ENCODE assay signal across 16 cellular contexts in the genomic region with DNA sequence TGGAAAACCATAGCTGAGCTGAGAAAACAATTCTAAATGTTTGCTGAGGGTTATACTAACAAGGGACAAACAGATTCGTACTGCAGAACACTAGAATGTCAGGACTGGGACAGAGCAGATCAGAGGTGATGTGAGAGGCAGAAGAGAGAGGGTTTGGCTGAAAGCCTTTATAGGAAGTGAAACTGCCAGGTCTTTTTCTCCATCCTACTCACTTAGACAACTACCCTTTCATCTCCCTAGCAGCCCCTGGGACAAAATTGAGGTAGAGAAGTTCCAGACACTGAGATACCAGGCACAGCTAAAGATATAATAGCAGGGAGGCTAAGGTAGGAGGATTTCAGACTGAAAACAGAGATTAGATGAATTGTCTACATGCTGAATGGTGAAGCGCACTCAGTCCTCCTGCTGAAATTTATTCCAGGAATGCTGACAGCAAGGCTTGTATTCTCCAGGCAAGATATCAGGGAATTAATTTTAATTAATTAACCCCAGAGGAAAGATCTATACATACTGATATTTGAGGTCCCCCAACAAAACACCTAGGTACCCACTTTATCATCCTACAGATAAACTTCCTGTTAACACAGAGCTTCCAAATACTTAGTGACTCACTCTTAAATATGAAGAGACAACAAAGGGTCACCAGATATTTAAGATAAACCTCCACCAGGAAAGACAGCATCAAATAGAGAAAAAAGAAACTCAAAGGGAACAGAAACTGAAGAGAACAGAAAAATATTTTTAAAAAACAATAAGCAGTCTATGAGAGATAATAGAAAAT. TPM values are rescaled to one million over a fixed set of nuclear protein-coding genes. Genes with fewer than 3 reads are reported as not detected.
A peak's percentile ranks its signal among the peaks of the same experiment; 100 is the strongest.
DNase-seq lines count a peak whose midpoint lies in the region; ATAC-seq and TF ChIP-seq lines count a peak whose summit lies in the region.
"Had no signal": no experiment of that assay in that cellular context is flagged by ENCODE, and none has a peak within 500 bp of the region (broad histone marks: within the 10 kb centered on the region; RNA-seq: fewer than 3 reads in every experiment).

No MANE protein-coding gene starts in this region.

- no peaks in the 10 kb centered on the region for H3K36me3 ChIP-seq in heart left ventricle
- no peaks in the 10 kb centered on the region for H3K36me3 ChIP-seq in SJCRH30
- H3K36me3 ChIP-seq: lower lobe of right lung, suprapubic skin had no signal

- ATAC-seq in central memory CD8-positive, alpha-beta T cell (replicated peaks; ENCODE audit: extremely low read depth, poor library complexity, severe bottlenecking): no peak
- no peak for ATAC-seq in HG03469 (IDR thresholded peaks at IDR 0.05; ENCODE audit: unreplicated experiment)
- ATAC-seq in heart left ventricle: no peak
- ATAC-seq: lower lobe of right lung had no signal

- H3K4me1 ChIP-seq in heart left ventricle: peaks cover 0 to 4% (median 0%) of the 10 kb centered on the region in 12 donors
- no peaks in the 10 kb centered on the region for H3K4me1 ChIP-seq in SJCRH30

- WGBS in heart left ventricle, 4 donors: 65 to 73% (median 67%) methylated on average over 2 of the region's 2 CpGs

- no peak overlapping the region for H3K4me3 ChIP-seq in GM12865 (ENCODE audit: low read depth, low read length)
- H3K4me3 ChIP-seq in heart left ventricle: no peak overlapping the region
- H3K4me3 ChIP-seq in SJCRH30: no peak overlapping the region
- H3K4me3 ChIP-seq: coronary artery, lower lobe of right lung, suprapubic skin had no signal

- DNase-seq in GM12865 (ENCODE audit: low read depth) (peak; percentile 47), GM20000 (ENCODE audit: low spot score) (peak; percentile 78), MV-4-11 (lab: John Stamatoyannopoulos, UW) (peak; percentile 42), superior temporal gyrus (ENCODE audit: extremely low spot score) (no peak), heart left ventricle (no peak), SJCRH30 (no peak)
- no peak for DNase-seq in central memory CD8-positive, alpha-beta T cell (ENCODE audit: low spot score in 2 of 2)
- DNase-seq: activated CD4-positive, alpha-beta T cell treated with anti-CD3 and anti-CD28 coated beads for 1 hour; activated T-cell treated with anti-CD3 and anti-CD28 coated beads, Interleukin-2, amount 50 U/mL, for 72 hours; anterior cingulate cortex; lower lobe of right lung; NCI-H2171 had no signal

- H3K27ac ChIP-seq in heart left ventricle (no peak overlapping the region), SJCRH30 (no peak overlapping the region)
- H3K27ac ChIP-seq: coronary artery, lower lobe of right lung, suprapubic skin had no signal

- H3K27me3 Mint-ChIP-seq in central memory CD8-positive, alpha-beta T cell: peaks cover 42% of the 10 kb centered on the region

- no peak for TF ChIP-seq CTCF in GM12865 (IDR thresholded peaks at IDR 0.05; ENCODE audit: insufficient read depth, low read depth, low read length, missing control alignments)
- no peak for TF ChIP-seq CTCF in GM20000 (IDR thresholded peaks at IDR 0.05; ENCODE audit: extremely low read depth, missing control alignments)
- TF ChIP-seq CTCF in heart left ventricle (IDR thresholded peaks at IDR 0.05): no peak

- no peaks in the 10 kb centered on the region for H3K9me3 ChIP-seq in heart left ventricle
- no peaks in the 10 kb centered on the region for H3K9me3 ChIP-seq in SJCRH30 (replicated peaks)
- H3K9me3 ChIP-seq: lower lobe of right lung, suprapubic skin had no signal

- no peaks in the 10 kb centered on the region for H3K9me3 Mint-ChIP-seq in central memory CD8-positive, alpha-beta T cell
- H3K9me3 Mint-ChIP-seq: activated T-cell treated with anti-CD3 and anti-CD28 coated beads, Interleukin-2, amount 50 U/mL, for 72 hours had no signal

- no peak overlapping the region for H3K4me3 Mint-ChIP-seq in central memory CD8-positive, alpha-beta T cell
- H3K4me3 Mint-ChIP-seq: activated T-cell treated with anti-CD3 and anti-CD28 coated beads, Interleukin-2, amount 50 U/mL, for 72 hours; CD14-positive monocyte had no signal

- intact Hi-C loops in heart left ventricle (cut with DNase I): loop anchor here in 9 of 10 donors (5.0 to 10.0 kb wide), 8 partner anchors 42 to 350 kb away; no protein-coding TSS in a partner anchor

- peaks cover 5% of the 10 kb centered on the region for H3K36me3 Mint-ChIP-seq in central memory CD8-positive, alpha-beta T cell (ENCODE audit: insufficient read depth)
- H3K36me3 Mint-ChIP-seq: CD14-positive monocyte had no signal

- peaks cover 4% of the 10 kb centered on the region for H3K4me1 Mint-ChIP-seq in central memory CD8-positive, alpha-beta T cell

- peak overlapping the region; percentile 4 for H3K27ac Mint-ChIP-seq in central memory CD8-positive, alpha-beta T cell (ENCODE audit: low read depth)
- H3K27ac Mint-ChIP-seq: activated T-cell treated with anti-CD3 and anti-CD28 coated beads, Interleukin-2, amount 50 U/mL, for 72 hours; CD14-positive monocyte had no signal

- TF ChIP-seq POLR2A in heart left ventricle (IDR thresholded peaks at IDR 0.05): no peak

- H3K27me3 ChIP-seq in heart left ventricle (no peaks in the 10 kb centered on the region), SJCRH30 (peaks cover 3% of the 10 kb centered on the region; the same call in 1 of the 2 replicates)
- H3K27me3 ChIP-seq: suprapubic skin had no signal

RNA-seq across cellular contexts. Expression of a gene that starts 12.6 kb away (rescaled TPM):
- 10 to 100 TPM; 35.5 to 53.8 (median 40.9) TPM for total RNA-seq in heart left ventricle
- 10 to 100 TPM; 25.8 to 81.7 TPM for polyA plus RNA-seq in heart left ventricle
- total RNA-seq in SJCRH30 (2014; rRNA removed; shearing (Covaris generic)): 122 and 137 TPM in 2 replicates

Comparison
In these comparisons a context has a peak if more than half of its experiments do, and no peak if none do; other contexts are left out.
1. DNase-seq: peak in GM12865 (single experiment), GM20000 (single experiment) and MV-4-11 (single experiment); none in central memory CD8-positive, alpha-beta T cell (0 of 2), superior temporal gyrus (single experiment), heart left ventricle (0 of 5) and SJCRH30 (0 of 2).